In the genomic region with DNA sequence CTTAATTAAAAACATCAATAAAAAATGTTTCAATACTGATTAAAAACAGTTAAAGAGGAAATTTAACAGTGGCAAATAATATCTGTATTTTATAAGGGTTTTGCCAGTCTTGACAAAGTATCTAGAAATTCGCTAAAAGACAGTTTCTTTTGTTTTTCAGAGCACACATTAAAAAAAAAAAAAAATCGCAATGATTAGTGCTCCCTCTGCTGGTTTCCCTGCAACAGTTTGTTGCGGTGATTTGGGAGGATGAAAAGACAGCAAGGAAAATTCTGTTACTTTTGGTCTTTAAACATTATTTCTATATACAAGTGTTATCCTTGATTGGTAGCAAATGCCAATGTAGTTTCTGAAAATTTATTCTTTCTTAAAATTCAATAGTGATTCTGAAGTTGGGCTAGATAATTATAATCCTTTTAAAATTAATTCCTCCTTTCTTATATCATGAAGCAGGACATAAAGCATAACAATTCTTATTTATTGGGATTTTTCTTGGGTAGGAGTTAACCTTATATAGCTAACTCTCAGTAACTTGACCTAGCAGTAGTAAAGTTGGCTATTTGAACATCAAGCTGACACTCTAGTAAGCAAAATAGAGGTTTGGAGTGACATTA, we compare ENCODE assay signal across 8 cellular contexts. TPM values are rescaled to one million over a fixed set of nuclear protein-coding genes. Genes with fewer than 3 reads are reported as not detected.
DNase-seq lines count a peak whose midpoint lies in the region; ATAC-seq, FAIRE-seq and TF ChIP-seq lines count a peak whose summit lies in the region.

No MANE protein-coding gene starts in this region.

- no peaks in the 10 kb centered on the region for H3K79me2 ChIP-seq in GM12878 (ENCODE audit: control insufficient read depth, insufficient read depth, low read length)

- H4K20me1 ChIP-seq in GM12878 (ENCODE audit: control insufficient read depth, insufficient read depth): no peaks in the 10 kb centered on the region

- no peaks in the 10 kb centered on the region for H3K9me3 ChIP-seq in GM12878 (replicated peaks; ENCODE audit: control insufficient read depth, insufficient read depth, low read length)
- H3K9me3 ChIP-seq in lower lobe of right lung: no peaks in the 10 kb centered on the region

- no peak for TF ChIP-seq EP300 in GM12878 (IDR thresholded peaks at IDR 0.05; ENCODE audit: borderline replicate concordance in 1 of 2, control insufficient read depth in 1 of 2, low read depth in 2 of 2, low read length in 2 of 2)

- SMC1A ChIA-PET in GM12878 (lab: Charles Lee; ENCODE audit: uncharacterized antibody, unreplicated experiment): interaction anchor here (0.8 to 3.2 kb wide), 15 partner anchors 9 to 684 kb away, joined by 3 to 39 read pairs (median 4); no protein-coding TSS in a partner anchor

- POLR2A ChIA-PET in GM12878 (lab: Charles Lee): interaction anchor here (1.0 to 1.1 kb wide), 2 partner anchors 21 to 72 kb away, joined by 3 to 4 read pairs; no protein-coding TSS in a partner anchor

- 3% methylated on average over 3 of the region's 3 CpGs for WGBS in GM12878 (ENCODE audit: insufficient coverage, insufficient replicate concordance, low lambda C conversion rate, missing lambda C conversion rate)

- TF ChIP-seq CTCF in GM12878 (IDR thresholded peaks at IDR 0.05 in 2 of 3, conservative IDR thresholded peaks at IDR 0.05 in 1 of 3; ENCODE audit: control insufficient read depth in 2 of 3, extremely low read depth in 1 of 3, insufficient read depth in 1 of 3, low read depth in 3 of 3, low read length in 3 of 3) (peak; percentile 62 to 70 (median 62); a peak in 5 of 6 replicates), lower lobe of right lung (IDR thresholded peaks at IDR 0.05) (peak; percentile 85)

- FAIRE-seq in GM12878 (lab: Jason Lieb, UNC): no peak

- intact Hi-C loops in GM12878 (cut with micrococcal nuclease; ENCODE audit: unreplicated experiment): loop anchor here (2.0 kb wide), 3 partner anchors 21 to 587 kb away; no protein-coding TSS in a partner anchor
- intact Hi-C loops in lower lobe of right lung (cut with DNase I): no loop called here

- H3K36me3 ChIP-seq in GM12878 (ENCODE audit: control insufficient read depth in 2 of 2, insufficient read depth in 2 of 2, low read length in 1 of 2): no peaks in the 10 kb centered on the region
- no peaks in the 10 kb centered on the region for H3K36me3 ChIP-seq in lower lobe of right lung

- H2AFZ ChIP-seq in GM12878 (ENCODE audit: control insufficient read depth, low read depth, low read length): no peak overlapping the region

- RAD21 ChIA-PET in GM12878 (lab: Charles Lee; ENCODE audit: unreplicated experiment): interaction anchor here (0.9 to 4.0 kb wide), 11 partner anchors 18 to 685 kb away, joined by 3 to 58 read pairs (median 8); partner anchors contain the start of gene SPRY2

- H3K4me3 ChIP-seq in GM12878 (no peak overlapping the region), lower lobe of right lung (no peak overlapping the region)

- no peak overlapping the region for H3K4me2 ChIP-seq in GM12878 (ENCODE audit: control insufficient read depth, insufficient read depth)

- no peak for TF ChIP-seq POLR2A in GM12878 (IDR thresholded peaks at IDR 0.05; ENCODE audit: low read depth, low read length)

- H3K27me3 ChIP-seq in GM12878 (replicated peaks in 1 of 2; ENCODE audit: control insufficient read depth in 2 of 2, insufficient read depth in 2 of 2, low read length in 1 of 2): no peaks in the 10 kb centered on the region
- H3K27me3 ChIP-seq in lower lobe of right lung (ENCODE audit: low read depth): no peaks in the 10 kb centered on the region

- in situ Hi-C loops in GM12878 (cut with MboI): loop anchor here (5.0 to 10.0 kb wide), 2 partner anchors 582 to 689 kb away; no protein-coding TSS in a partner anchor

- no peaks in the 10 kb centered on the region for H3K4me1 ChIP-seq in GM12878 (ENCODE audit: control insufficient read depth, insufficient read depth, low read length)
- peaks cover 10% of the 10 kb centered on the region for H3K4me1 ChIP-seq in lower lobe of right lung

- CTCF ChIA-PET in GM12878 (lab: Yijun Ruan, JAX): interaction anchor here (0.6 to 3.0 kb wide), 21 partner anchors 9 to 685 kb away, joined by 3 to 40 read pairs (median 5); partner anchors contain the start of gene SPRY2

- H3K27ac ChIP-seq in GM12878 (ENCODE audit: control insufficient read depth, insufficient read depth): no peak overlapping the region
- H3K27ac ChIP-seq in lower lobe of right lung: no peak overlapping the region

- DNase-seq in EL (peak; percentile 32), MV-4-11 (lab: John Stamatoyannopoulos, UW) (peak; percentile 14), GM12878 (ENCODE audit: low read depth, low spot score) (no peak), lower lobe of right lung (no peak), UCSD-AML1 (lab: John Stamatoyannopoulos, UW; ENCODE audit: unreplicated experiment) (no peak)
- DNase-seq in stimulated activated CD4-positive, alpha-beta T cell treated with anti-CD3 and anti-CD28 coated beads, Interleukin-1b, Interleukin-23, amount 100 ng/mL, for 48 hours: no peak
- no peak for DNase-seq in activated CD8-positive, alpha-beta memory T cell treated with anti-CD3 and anti-CD28 coated beads, Interleukin-2, amount 50 U/mL, for 4 hours
- no peak for DNase-seq in activated naive CD4-positive, alpha-beta T cell (lab: John Stamatoyannopoulos, UW)

- ATAC-seq in GM12878 (no peak), lower lobe of right lung (peak in 1 of 2 donors; percentile 48)

- no TSS peak for BruUV-seq in GM12878 (replicated peaks; lab: Mats Ljungman, UMichigan)

- no peak overlapping the region for H3K9ac ChIP-seq in GM12878 (ENCODE audit: control insufficient read depth, insufficient read depth, low read length)

- peak; percentile 80 for TF ChIP-seq RAD21 in GM12878 (IDR thresholded peaks at IDR 0.05; ENCODE audit: insufficient read depth, low read depth, low read length)

TF ChIP-seq in GM12878, 131 proteins besides CTCF, POLR2A, EP300 and RAD21 (continues in another document):
- TF ChIP-seq, protein P1, sequence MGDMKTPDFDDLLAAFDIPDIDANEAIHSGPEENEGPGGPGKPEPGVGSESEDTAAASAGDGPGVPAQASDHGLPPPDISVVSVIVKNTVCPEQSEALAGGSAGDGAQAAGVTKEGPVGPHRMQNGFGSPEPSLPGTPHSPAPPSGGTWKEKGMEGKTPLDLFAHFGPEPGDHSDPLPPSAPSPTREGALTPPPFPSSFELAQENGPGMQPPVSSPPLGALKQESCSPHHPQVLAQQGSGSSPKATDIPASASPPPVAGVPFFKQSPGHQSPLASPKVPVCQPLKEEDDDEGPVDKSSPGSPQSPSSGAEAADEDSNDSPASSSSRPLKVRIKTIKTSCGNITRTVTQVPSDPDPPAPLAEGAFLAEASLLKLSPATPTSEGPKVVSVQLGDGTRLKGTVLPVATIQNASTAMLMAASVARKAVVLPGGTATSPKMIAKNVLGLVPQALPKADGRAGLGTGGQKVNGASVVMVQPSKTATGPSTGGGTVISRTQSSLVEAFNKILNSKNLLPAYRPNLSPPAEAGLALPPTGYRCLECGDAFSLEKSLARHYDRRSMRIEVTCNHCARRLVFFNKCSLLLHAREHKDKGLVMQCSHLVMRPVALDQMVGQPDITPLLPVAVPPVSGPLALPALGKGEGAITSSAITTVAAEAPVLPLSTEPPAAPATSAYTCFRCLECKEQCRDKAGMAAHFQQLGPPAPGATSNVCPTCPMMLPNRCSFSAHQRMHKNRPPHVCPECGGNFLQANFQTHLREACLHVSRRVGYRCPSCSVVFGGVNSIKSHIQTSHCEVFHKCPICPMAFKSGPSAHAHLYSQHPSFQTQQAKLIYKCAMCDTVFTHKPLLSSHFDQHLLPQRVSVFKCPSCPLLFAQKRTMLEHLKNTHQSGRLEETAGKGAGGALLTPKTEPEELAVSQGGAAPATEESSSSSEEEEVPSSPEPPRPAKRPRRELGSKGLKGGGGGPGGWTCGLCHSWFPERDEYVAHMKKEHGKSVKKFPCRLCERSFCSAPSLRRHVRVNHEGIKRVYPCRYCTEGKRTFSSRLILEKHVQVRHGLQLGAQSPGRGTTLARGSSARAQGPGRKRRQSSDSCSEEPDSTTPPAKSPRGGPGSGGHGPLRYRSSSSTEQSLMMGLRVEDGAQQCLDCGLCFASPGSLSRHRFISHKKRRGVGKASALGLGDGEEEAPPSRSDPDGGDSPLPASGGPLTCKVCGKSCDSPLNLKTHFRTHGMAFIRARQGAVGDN (IDR thresholded peaks at IDR 0.05): no peak
- TF ChIP-seq SMAD1 (IDR thresholded peaks at IDR 0.05; ENCODE audit: low read depth, partially characterized antibody) (no peak), SKIL (IDR thresholded peaks at IDR 0.05; ENCODE audit: low read depth, poor library complexity, severe bottlenecking) (peak; percentile 59)

RNA-seq across cellular contexts. Expression of gene SPRY2, which starts 23.1 kb away (rescaled TPM):
- total RNA-seq in GM12878 (2013; cell fraction: nucleolus; rRNA removed): 36.0 and 37.1 TPM in 2 replicates
- total RNA-seq in GM12878 (2014; rRNA removed) (10.0 TPM in 2 replicates), GM12878 (2014; rRNA removed; fragmentation: Illumina TruSeq; extraction: Trizol) (8.2 and 8.5 TPM in 2 replicates), GM12878 (2021) (19.5 and 19.8 TPM in 2 replicates), lower lobe of right lung (44.6 TPM)
- 1.4 TPM for polyA plus RNA-seq in GM12878 (2011; ENCODE audit: low read depth)
- polyA plus RNA-seq in GM12878 (2011; rRNA removed) (73.3 and 82.1 TPM in 2 replicates), GM12878 (2014; fragmentation: Illumina TruSeq; extraction: Trizol) (15.1 and 17.0 TPM in 2 replicates), GM12878 (2014; fragmentation: Nextera tagmentation; extraction: Ambion mirVana) (1 to 10 TPM; 5.3 to 7.1 TPM), GM12878 (2014; rRNA removed) (14.0 and 14.5 TPM in 2 replicates), GM12878 (2016; fragmentation: Nextera tagmentation; extraction: Ambion mirVana) (1 to 10 TPM; 1.8 to 2.1 TPM)
- polyA plus RNA-seq in GM12878 (2011; cell fraction: cytosol; rRNA removed): 90.8 and 109 TPM in 2 replicates
- 115 and 120 TPM in 2 replicates for polyA plus RNA-seq in GM12878 (2011; cell fraction: nucleus; rRNA removed)
- 1.5 and 2.1 TPM in 2 replicates for polyA plus RNA-seq in GM12878 (2012)
- polyA minus RNA-seq in GM12878 (2011; rRNA and poly(A)+ RNA removed): 147 and 158 TPM in 2 replicates
- polyA minus RNA-seq in GM12878 (2011; cell fraction: cytosol; rRNA and poly(A)+ RNA removed): 34.2 and 41.2 TPM in 2 replicates
- polyA minus RNA-seq in GM12878 (2011; cell fraction: nucleus; rRNA and poly(A)+ RNA removed): 88.0 and 122 TPM in 2 replicates

Comparison
In these comparisons a context has a peak if more than half of its experiments do, and no peak if none do; other contexts are left out.
1. DNase-seq: peak in EL (single experiment) and MV-4-11 (single experiment); none in GM12878 (single experiment), lower lobe of right lung (single experiment), stimulated activated CD4-positive, alpha-beta T cell treated with anti-CD3 and anti-CD28 coated beads, Interleukin-1b, Interleukin-23, amount 100 ng/mL, for 48 hours (single experiment), activated CD8-positive, alpha-beta memory T cell treated with anti-CD3 and anti-CD28 coated beads, Interleukin-2, amount 50 U/mL, for 4 hours (single experiment), UCSD-AML1 (single experiment) and activated naive CD4-positive, alpha-beta T cell (0 of 4).